ENCODE assay signal across 14 cellular contexts in genomic region chr17:56185905-56186783, GRCh38. TPM values are rescaled to one million over a fixed set of nuclear protein-coding genes. Genes with fewer than 3 reads are reported as not detected.
DNase-seq lines count a peak whose midpoint lies in the region; TF ChIP-seq lines count a peak whose summit lies in the region.
"Had no signal": no experiment of that assay in that cellular context is flagged by ENCODE, and none has a peak within 500 bp of the region (broad histone marks: within the 10 kb centered on the region; RNA-seq: fewer than 3 reads in every experiment).

No MANE protein-coding gene starts in this region.

- H3K27me3 ChIP-seq in testis: no peaks in the 10 kb centered on the region
- H3K27me3 ChIP-seq: Peyer's patch had no signal

- 85 to 89% methylated on average over 10 of the region's 10 CpGs for WGBS in testis, 2 donors

- no peaks in the 10 kb centered on the region for H3K27me3 Mint-ChIP-seq in activated CD4-positive, alpha-beta T cell treated with anti-CD3 and anti-CD28 coated beads, Interleukin-2, amount 10 ng/mL, durations not matched to agents 24 days and 14 days
- H3K27me3 Mint-ChIP-seq: activated naive CD8-positive, alpha-beta T cell treated with anti-CD3 and anti-CD28 coated beads, Interleukin-2, amount 10 ng/mL, durations not matched to agents 7 days and 5 days had no signal

- no peaks in the 10 kb centered on the region for H3K4me1 Mint-ChIP-seq in activated CD4-positive, alpha-beta T cell treated with anti-CD3 and anti-CD28 coated beads, Interleukin-2, amount 10 ng/mL, durations not matched to agents 24 days and 14 days
- H3K4me1 Mint-ChIP-seq: activated naive CD8-positive, alpha-beta T cell treated with anti-CD3 and anti-CD28 coated beads, Interleukin-2, amount 10 ng/mL, durations not matched to agents 7 days and 5 days had no signal

- no peak overlapping the region for H3K4me3 Mint-ChIP-seq in activated CD4-positive, alpha-beta T cell treated with anti-CD3 and anti-CD28 coated beads, Interleukin-2, amount 10 ng/mL, durations not matched to agents 24 days and 14 days
- H3K4me3 Mint-ChIP-seq: activated naive CD8-positive, alpha-beta T cell treated with anti-CD3 and anti-CD28 coated beads, Interleukin-2, amount 10 ng/mL, durations not matched to agents 7 days and 5 days; nephron progenitor cell had no signal

- DNase-seq in HFF-Myc (ENCODE audit: extremely low read depth, low read depth) (peak; percentile 48), SW 1271 (lab: John Stamatoyannopoulos, UW) (peak; percentile 19 to 25), fibroblast of pulmonary artery (ENCODE audit: low read depth) (peak; percentile 74), smooth muscle cell of the brain vasculature (ENCODE audit: low read depth, low spot score) (peak; percentile 10), GM19240 (ENCODE audit: insufficient read length, low spot score) (no peak), testis (no peak)
- no peak for DNase-seq in activated CD4-positive, alpha-beta T cell treated with anti-CD3 and anti-CD28 coated beads, Interleukin-2, amount 10 ng/mL, durations not matched to agents 24 days and 14 days
- no peak for DNase-seq in NK-92 treated with Interleukin-12 subunit alpha and Interleukin-12 subunit beta, amount 100 ng/mL, for 24 hours (lab: John Stamatoyannopoulos, UW)
- DNase-seq: activated naive CD8-positive, alpha-beta T cell treated with anti-CD3 and anti-CD28 coated beads, Interleukin-2, amount 10 ng/mL, durations not matched to agents 7 days and 5 days; Calu3; NCI-H1092 treated with DMSO at 0.1 percent for 48 hours; nephron progenitor cell; Peyer's patch had no signal

- H3K27ac Mint-ChIP-seq in activated CD4-positive, alpha-beta T cell treated with anti-CD3 and anti-CD28 coated beads, Interleukin-2, amount 10 ng/mL, durations not matched to agents 24 days and 14 days: no peak overlapping the region
- H3K27ac Mint-ChIP-seq: activated naive CD8-positive, alpha-beta T cell treated with anti-CD3 and anti-CD28 coated beads, Interleukin-2, amount 10 ng/mL, durations not matched to agents 7 days and 5 days; nephron progenitor cell had no signal

- no peaks in the 10 kb centered on the region for H3K36me3 ChIP-seq in testis (ENCODE audit: low read depth, missing control alignments)
- H3K36me3 ChIP-seq: Peyer's patch had no signal

- H3K4me3 ChIP-seq in HFF-Myc (replicated peaks; ENCODE audit: low read depth, low read length): no peak overlapping the region
- no peak overlapping the region for H3K4me3 ChIP-seq in fibroblast of pulmonary artery (replicated peaks; ENCODE audit: low read depth, low read length)
- no peak overlapping the region for H3K4me3 ChIP-seq in testis
- H3K4me3 ChIP-seq: Peyer's patch had no signal

- TF ChIP-seq CTCF in HFF-Myc (IDR thresholded peaks at IDR 0.05; ENCODE audit: low read depth, low read length, missing control alignments): no peak
- TF ChIP-seq CTCF in fibroblast of pulmonary artery (IDR thresholded peaks at IDR 0.05; ENCODE audit: low read length, missing control alignments): no peak
- no peak for TF ChIP-seq CTCF in testis (IDR thresholded peaks at IDR 0.05)

- no peak for TF ChIP-seq POLR2A in testis (IDR thresholded peaks at IDR 0.05)

- intact Hi-C loops in testis (cut with DNase I; ENCODE audit: low total_unique reads): no loop called here
- intact Hi-C loops in activated CD4-positive, alpha-beta T cell treated with anti-CD3 and anti-CD28 coated beads, Interleukin-2, amount 10 ng/mL, durations not matched to agents 24 days and 14 days (cut with micrococcal nuclease): no loop called here

- no peak overlapping the region for H3K27ac ChIP-seq in testis
- H3K27ac ChIP-seq: Peyer's patch had no signal

- H3K4me1 ChIP-seq in testis: no peaks in the 10 kb centered on the region
- H3K4me1 ChIP-seq: Peyer's patch had no signal

- no peaks in the 10 kb centered on the region for H3K36me3 Mint-ChIP-seq in activated CD4-positive, alpha-beta T cell treated with anti-CD3 and anti-CD28 coated beads, Interleukin-2, amount 10 ng/mL, durations not matched to agents 24 days and 14 days (ENCODE audit: low read depth)
- H3K36me3 Mint-ChIP-seq: activated naive CD8-positive, alpha-beta T cell treated with anti-CD3 and anti-CD28 coated beads, Interleukin-2, amount 10 ng/mL, durations not matched to agents 7 days and 5 days had no signal

- H3K9me3 Mint-ChIP-seq in activated CD4-positive, alpha-beta T cell treated with anti-CD3 and anti-CD28 coated beads, Interleukin-2, amount 10 ng/mL, durations not matched to agents 24 days and 14 days: no peaks in the 10 kb centered on the region
- H3K9me3 Mint-ChIP-seq: activated naive CD8-positive, alpha-beta T cell treated with anti-CD3 and anti-CD28 coated beads, Interleukin-2, amount 10 ng/mL, durations not matched to agents 7 days and 5 days had no signal

- no peaks in the 10 kb centered on the region for H3K9me3 ChIP-seq in testis
- H3K9me3 ChIP-seq: Peyer's patch had no signal

RNA-seq across cellular contexts. Expression of gene ANKFN1, which starts 32.9 kb away (rescaled TPM):
- total RNA-seq in testis: 1 to 10 TPM; 3.7 to 5.1 TPM
- polyA plus RNA-seq in testis (ENCODE audit: insufficient read depth, low read depth, low replicate concordance): 11.4 TPM
- total RNA-seq in activated CD4-positive, alpha-beta T cell treated with anti-CD3 and anti-CD28 coated beads, Interleukin-2, amount 10 ng/mL, durations not matched to agents 24 days and 14 days: not detected in 2 replicates
- total RNA-seq: activated naive CD8-positive, alpha-beta T cell treated with anti-CD3 and anti-CD28 coated beads, Interleukin-2, amount 10 ng/mL, durations not matched to agents 7 days and 5 days; Calu3; left lobe of liver had no signal

Comparison
In these comparisons a context has a peak if more than half of its experiments do, and no peak if none do; other contexts are left out.
1. DNase-seq: peak in HFF-Myc (single experiment), SW 1271 (2 of 2), fibroblast of pulmonary artery (single experiment) and smooth muscle cell of the brain vasculature (single experiment); none in GM19240 (single experiment), testis (single experiment), activated CD4-positive, alpha-beta T cell treated with anti-CD3 and anti-CD28 coated beads, Interleukin-2, amount 10 ng/mL, durations not matched to agents 24 days and 14 days (single experiment) and NK-92 treated with Interleukin-12 subunit alpha and Interleukin-12 subunit beta, amount 100 ng/mL, for 24 hours (single experiment).